ENCODE assay signal across 2 cellular contexts in genomic region chr22:23243859-23244689, GRCh38.
TF ChIP-seq lines count a peak whose summit lies in the region.

No MANE protein-coding gene starts in this region.

TF ChIP-seq in IMR-90, 13 proteins besides CTCF, POLR2A, EP300 and RAD21 (continued from another document):
- TF ChIP-seq FOS (IDR thresholded peaks at IDR 0.05; ENCODE audit: low read depth, low read length) (no peak), MAZ (IDR thresholded peaks at IDR 0.05; ENCODE audit: borderline replicate concordance, low read depth, low read length) (no peak), SMC3 (IDR thresholded peaks at IDR 0.05; ENCODE audit: low read depth, low read length) (no peak), RCOR1 (IDR thresholded peaks at IDR 0.05; ENCODE audit: insufficient replicate concordance, low read length) (no peak), USF2 (IDR thresholded peaks at IDR 0.05; ENCODE audit: low read depth, low read length) (no peak), MAFK (IDR thresholded peaks at IDR 0.05; ENCODE audit: low read depth, low read length) (no peak), MXI1 (IDR thresholded peaks at IDR 0.05; ENCODE audit: borderline replicate concordance, low read depth, low read length) (no peak), CEBPB (IDR thresholded peaks at IDR 0.05; ENCODE audit: low read depth, low read length) (no peak), ELK1 (IDR thresholded peaks at IDR 0.05; ENCODE audit: borderline replicate concordance, low read depth, low read length) (no peak)

TF ChIP-seq in GM12878, 131 proteins besides CTCF, POLR2A, EP300 and RAD21:
- TF ChIP-seq USF1 (IDR thresholded peaks at IDR 0.05; ENCODE audit: borderline replicate concordance, extremely low read length, insufficient read depth, low read depth, low read length) (peak; percentile 6), IKZF1 (conservative IDR thresholded peaks at IDR 0.05) (no peak), IRF4 (IDR thresholded peaks at IDR 0.05; ENCODE audit: low read depth, low read length) (no peak), PBX3 (IDR thresholded peaks at IDR 0.05; ENCODE audit: insufficient replicate concordance, low read depth, low read length) (no peak), SMAD1 (IDR thresholded peaks at IDR 0.05; ENCODE audit: low read depth, partially characterized antibody) (no peak)
